Comparison of ENCODE assay signal across 1 cellular context in the genomic region with DNA sequence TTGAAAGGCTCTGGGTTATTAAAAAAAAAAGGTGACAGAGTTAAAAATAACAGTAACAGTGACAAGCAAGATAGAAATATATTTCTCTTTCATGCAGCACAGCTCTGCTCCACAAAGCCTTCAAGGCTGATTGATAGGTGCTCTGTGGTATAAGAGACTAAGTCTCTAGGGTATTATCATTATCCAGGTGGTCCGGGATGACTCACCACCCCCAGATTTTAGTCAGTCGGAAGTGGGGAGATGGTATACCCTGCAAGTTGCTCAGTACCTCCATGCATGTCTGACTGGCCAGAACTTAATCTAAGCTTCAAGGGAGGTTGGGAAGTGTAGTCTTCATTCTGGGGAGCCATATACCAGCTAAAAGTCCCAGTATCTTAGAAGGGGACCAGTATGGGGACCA.
TF ChIP-seq lines count a peak whose summit lies in the region.

No MANE protein-coding gene starts in this region.

TF ChIP-seq in SK-N-SH treated with all-trans-retinoic acid at 6 μM for 48 hours, 23 proteins besides CTCF, POLR2A, EP300 and RAD21 (continued from another document):
- TF ChIP-seq SNAI2 (CRISPR knock-in tag; IDR thresholded peaks at IDR 0.05) = no peak
